18 cellular contexts compared by ENCODE assay signal in genomic region chr18:11760498-11761158, GRCh38.
A peak's percentile ranks its signal among the peaks of the same experiment; 100 is the strongest.
DNase-seq lines count a peak whose midpoint lies in the region; ATAC-seq and TF ChIP-seq lines count a peak whose summit lies in the region.
"Had no signal": no experiment of that assay in that cellular context is flagged by ENCODE, and none has a peak within 500 bp of the region (broad histone marks: within the 10 kb centered on the region; RNA-seq: fewer than 3 reads in every experiment).

No MANE protein-coding gene starts in this region.

- no peak overlapping the region for H3K27ac ChIP-seq in naive thymus-derived CD4-positive, alpha-beta T cell (ENCODE audit: low read depth, low read length)
- H3K27ac ChIP-seq: KMS-11, SJSA1 had no signal

- intact Hi-C loops in naive thymus-derived CD4-positive, alpha-beta T cell (cut with micrococcal nuclease), result no loop called here

- H3K4me3 ChIP-seq in naive thymus-derived CD4-positive, alpha-beta T cell (ENCODE audit: low read length), result no peak overlapping the region
- H3K4me3 ChIP-seq: SJSA1 had no signal

- POLR2A ChIA-PET in GM10248 (lab: Yijun Ruan, JAX), result no interaction called here
- POLR2A ChIA-PET in naive thymus-derived CD4-positive, alpha-beta T cell (lab: Charles Lee), result no interaction called here
- POLR2A ChIA-PET in naive thymus-derived CD8-positive, alpha-beta T cell (lab: Charles Lee), result no interaction called here

- peak; percentile 48 for ATAC-seq in esophagus mucosa
- ATAC-seq in naive thymus-derived CD4-positive, alpha-beta T cell, result peak; percentile 38
- no peak for ATAC-seq in naive thymus-derived CD8-positive, alpha-beta T cell

- DNase-seq in GM10248 (ENCODE audit: extremely low spot score) (peak; percentile 5), MV-4-11 (lab: John Stamatoyannopoulos, UW) (peak; percentile 16), NCI-H748 (lab: John Stamatoyannopoulos, UW; ENCODE audit: unreplicated experiment) (no peak)
- DNase-seq in naive thymus-derived CD4-positive, alpha-beta T cell, result no peak
- no peak for DNase-seq in naive thymus-derived CD8-positive, alpha-beta T cell
- no peak for DNase-seq in stimulated activated CD4-positive, alpha-beta T cell treated with anti-CD3 and anti-CD28 coated beads, Interleukin-2, amount 100 ng/mL, for 24 hours
- DNase-seq: BE2C, GOT3, IMR-90, NCI-H1105 treated with DMSO at 0.1 percent for 48 hours, NCI-H2029 treated with DMSO at 0.1 percent for 48 hours, NCI-H226, NCI-H510A treated with DMSO at 0.1 percent for 48 hours, OCI-M1 had no signal

- H3K9me3 ChIP-seq in naive thymus-derived CD4-positive, alpha-beta T cell (ENCODE audit: control insufficient read depth in 2 of 3, low read length in 3 of 3), result no peaks in the 10 kb centered on the region
- H3K9me3 ChIP-seq: BE2C, SJSA1 had no signal

- CTCF ChIA-PET in GM10248 (lab: Yijun Ruan, JAX), result interaction anchor here (1.9 kb wide), 1 partner anchor 235 kb away, joined by 4 read pairs; no protein-coding TSS in a partner anchor
- CTCF ChIA-PET in naive thymus-derived CD4-positive, alpha-beta T cell (lab: Charles Lee), result no interaction called here

- H3K9me3 Mint-ChIP-seq in naive thymus-derived CD4-positive, alpha-beta T cell, result no peaks in the 10 kb centered on the region
- no peaks in the 10 kb centered on the region for H3K9me3 Mint-ChIP-seq in naive thymus-derived CD8-positive, alpha-beta T cell

- peaks cover 2 to 16% (median 12%) of the 10 kb centered on the region in 5 donors for H3K27me3 Mint-ChIP-seq in naive thymus-derived CD4-positive, alpha-beta T cell
- peaks cover 3 to 17% (median 10%) of the 10 kb centered on the region in 5 donors for H3K27me3 Mint-ChIP-seq in naive thymus-derived CD8-positive, alpha-beta T cell

- TF ChIP-seq CTCF in GM10248 (IDR thresholded peaks at IDR 0.05; ENCODE audit: control extremely low read depth, extremely low read depth, low read depth, missing control alignments), result no peak

- no peak overlapping the region for H3K4me3 Mint-ChIP-seq in naive thymus-derived CD4-positive, alpha-beta T cell
- H3K4me3 Mint-ChIP-seq in naive thymus-derived CD8-positive, alpha-beta T cell, result no peak overlapping the region
- H3K4me3 Mint-ChIP-seq: CD4-positive, CD25-positive, alpha-beta regulatory T cell had no signal

- no peaks in the 10 kb centered on the region for H3K27me3 ChIP-seq in naive thymus-derived CD4-positive, alpha-beta T cell (ENCODE audit: control insufficient read depth in 2 of 2, insufficient read depth in 2 of 2, low read length in 2 of 2)
- H3K27me3 ChIP-seq: BE2C, SJSA1 had no signal

- no peaks in the 10 kb centered on the region for H3K36me3 ChIP-seq in naive thymus-derived CD4-positive, alpha-beta T cell (ENCODE audit: control insufficient read depth in 2 of 3, insufficient read depth in 3 of 3, low read length in 3 of 3)
- H3K36me3 ChIP-seq: BE2C, SJSA1 had no signal

- no peak overlapping the region for H3K27ac Mint-ChIP-seq in naive thymus-derived CD4-positive, alpha-beta T cell
- H3K27ac Mint-ChIP-seq in naive thymus-derived CD8-positive, alpha-beta T cell, result peak overlapping the region in 1 of 10 donors; percentile 32
- H3K27ac Mint-ChIP-seq: CD4-positive, CD25-positive, alpha-beta regulatory T cell had no signal

- H3K4me1 ChIP-seq in naive thymus-derived CD4-positive, alpha-beta T cell (ENCODE audit: control insufficient read depth in 2 of 2, insufficient read depth in 2 of 2, low read length in 2 of 2), result no peaks in the 10 kb centered on the region
- H3K4me1 ChIP-seq: BE2C, SJSA1 had no signal

- H3K36me3 Mint-ChIP-seq in naive thymus-derived CD4-positive, alpha-beta T cell, result no peaks in the 10 kb centered on the region
- H3K36me3 Mint-ChIP-seq in naive thymus-derived CD8-positive, alpha-beta T cell, result no peaks in the 10 kb centered on the region
- H3K36me3 Mint-ChIP-seq: CD4-positive, CD25-positive, alpha-beta regulatory T cell had no signal

- H3K4me1 Mint-ChIP-seq in naive thymus-derived CD4-positive, alpha-beta T cell, result no peaks in the 10 kb centered on the region
- no peaks in the 10 kb centered on the region for H3K4me1 Mint-ChIP-seq in naive thymus-derived CD8-positive, alpha-beta T cell
- H3K4me1 Mint-ChIP-seq: CD4-positive, CD25-positive, alpha-beta regulatory T cell had no signal

Comparison
In these comparisons a context has a peak if more than half of its experiments do, and no peak if none do; other contexts are left out.
1. DNase-seq: peak in GM10248 (single experiment) and MV-4-11 (single experiment); none in naive thymus-derived CD4-positive, alpha-beta T cell (0 of 9), naive thymus-derived CD8-positive, alpha-beta T cell (0 of 10), stimulated activated CD4-positive, alpha-beta T cell treated with anti-CD3 and anti-CD28 coated beads, Interleukin-2, amount 100 ng/mL, for 24 hours (0 of 2) and NCI-H748 (single experiment).
2. ATAC-seq: peak in esophagus mucosa (single experiment) and naive thymus-derived CD4-positive, alpha-beta T cell (single experiment); none in naive thymus-derived CD8-positive, alpha-beta T cell (0 of 2).